In genomic region chr6:36751833-36752186, GRCh38 we compare ENCODE assay signal across 16 cellular contexts. TPM values are rescaled to one million over a fixed set of nuclear protein-coding genes. Genes with fewer than 3 reads are reported as not detected.
DNase-seq lines count a peak whose midpoint lies in the region; FAIRE-seq and TF ChIP-seq lines count a peak whose summit lies in the region.
"Had no signal": no experiment of that assay in that cellular context is flagged by ENCODE, and none has a peak within 500 bp of the region (broad histone marks: within the 10 kb centered on the region; RNA-seq: fewer than 3 reads in every experiment).

No MANE protein-coding gene starts in this region.

- H3K4me1 ChIP-seq in PC-9 (replicated peaks; ENCODE audit: insufficient read depth) (peaks cover 60% of the 10 kb centered on the region), small intestine (ENCODE audit: control insufficient read depth in 2 of 2, insufficient read depth in 1 of 2, low read depth in 1 of 2, low read length in 1 of 2) (peaks cover 14 to 16% of the 10 kb centered on the region in 2 donors)
- H3K4me1 ChIP-seq: prostate gland had no signal

- H3K27ac Mint-ChIP-seq in activated CD4-positive, alpha-beta T cell treated with anti-CD3 and anti-CD28 coated beads, Interleukin-2, amount 10 ng/mL, durations not matched to agents 7 days and 5 days = peak overlapping the region; percentile 64
- H3K27ac Mint-ChIP-seq in dendritic cell treated with granulocyte-macrophage colony-stimulating factor and Interleukin-4, amounts not matched to agents 40 ng/mL and 50 ng/mL, for 4 days = peak overlapping the region; percentile 77
- H3K27ac Mint-ChIP-seq: activated T-cell treated with anti-CD3 and anti-CD28 coated beads, Interleukin-2, amount 50 U/mL, for 72 hours; GM23338 had no signal

- no peaks in the 10 kb centered on the region for H4K20me1 ChIP-seq in PC-9 (ENCODE audit: insufficient read depth)

- 0 to 30% (median 13%) methylated on average over 1 of the region's 1 CpG for WGBS in small intestine, 3 donors

- H3K9me3 ChIP-seq in PC-9 (ENCODE audit: insufficient read depth, low read depth) = no peaks in the 10 kb centered on the region
- H3K9me3 ChIP-seq in small intestine (ENCODE audit: control insufficient read depth, low read depth) = no peaks in the 10 kb centered on the region
- H3K9me3 ChIP-seq: prostate gland had no signal

- CTCF ChIA-PET in activated CD4-positive, alpha-beta T cell treated with anti-CD3 and anti-CD28 coated beads, Interleukin-2, amount 10 ng/mL, durations not matched to agents 7 days and 5 days (lab: Charles Lee) = interaction anchor here (0.8 to 4.9 kb wide), 7 partner anchors 8 to 31 kb away, joined by 3 to 45 read pairs (median 5); no protein-coding TSS in a partner anchor
- CTCF ChIA-PET in PC-9 (lab: Charles Lee) = interaction anchor here (0.6 kb wide), 1 partner anchor 184 kb away, joined by 3 read pairs; no protein-coding TSS in a partner anchor

- no peaks in the 10 kb centered on the region for H3K79me2 ChIP-seq in PC-9 (ENCODE audit: low read depth)

- TF ChIP-seq CTCF in PC-9 (conservative IDR thresholded peaks at IDR 0.05) = no peak

- peak overlapping the region; percentile 60 for H3K27ac ChIP-seq in PC-9
- H3K27ac ChIP-seq in small intestine (ENCODE audit: low read depth in 1 of 2, low read length in 1 of 2) = peak overlapping the region; percentile 63 to 91
- H3K27ac ChIP-seq: prostate gland had no signal

- no peaks in the 10 kb centered on the region for H3K9me2 ChIP-seq in PC-9 (ENCODE audit: insufficient read depth)

- H2AFZ ChIP-seq in PC-9 = no peak overlapping the region
- H2AFZ ChIP-seq: GM23338 had no signal

- peak overlapping the region; percentile 49 for H3K4me2 ChIP-seq in PC-9
- H3K4me2 ChIP-seq: GM23338 had no signal

- H3K27me3 ChIP-seq in PC-9 (ENCODE audit: insufficient read depth, low read depth) = no peaks in the 10 kb centered on the region
- no peaks in the 10 kb centered on the region for H3K27me3 ChIP-seq in small intestine (ENCODE audit: control insufficient read depth in 2 of 2, insufficient read depth in 2 of 2, low read length in 2 of 2)

- POLR2A ChIA-PET in activated CD4-positive, alpha-beta T cell treated with anti-CD3 and anti-CD28 coated beads, Interleukin-2, amount 10 ng/mL, durations not matched to agents 7 days and 5 days (lab: Charles Lee) = no interaction called here
- POLR2A ChIA-PET in PC-9 (lab: Charles Lee; ENCODE audit: unreplicated experiment) = no interaction called here

- no peak overlapping the region for H3K4me3 ChIP-seq in PC-9
- H3K4me3 ChIP-seq in small intestine (ENCODE audit: low read depth in 1 of 2, low read length in 2 of 2) = no peak overlapping the region
- H3K4me3 ChIP-seq: GM23338, prostate gland had no signal

- peaks cover 52% of the 10 kb centered on the region for H3K4me1 Mint-ChIP-seq in activated CD4-positive, alpha-beta T cell treated with anti-CD3 and anti-CD28 coated beads, Interleukin-2, amount 10 ng/mL, durations not matched to agents 7 days and 5 days
- peaks cover 54% of the 10 kb centered on the region for H3K4me1 Mint-ChIP-seq in dendritic cell treated with granulocyte-macrophage colony-stimulating factor and Interleukin-4, amounts not matched to agents 40 ng/mL and 50 ng/mL, for 4 days (ENCODE audit: low read depth)

- H3K36me3 ChIP-seq in PC-9 (ENCODE audit: low read depth) (no peaks in the 10 kb centered on the region), small intestine (ENCODE audit: control insufficient read depth in 2 of 2, insufficient read depth in 2 of 2, low read length in 2 of 2) (no peaks in the 10 kb centered on the region)
- H3K36me3 ChIP-seq: prostate gland had no signal

- no peak for FAIRE-seq in small intestine (lab: Jason Lieb, UNC)

- peaks cover 11% of the 10 kb centered on the region for H3K36me3 Mint-ChIP-seq in activated CD4-positive, alpha-beta T cell treated with anti-CD3 and anti-CD28 coated beads, Interleukin-2, amount 10 ng/mL, durations not matched to agents 7 days and 5 days (ENCODE audit: low read depth)
- H3K36me3 Mint-ChIP-seq in dendritic cell treated with granulocyte-macrophage colony-stimulating factor and Interleukin-4, amounts not matched to agents 40 ng/mL and 50 ng/mL, for 4 days (ENCODE audit: low read depth) = no peaks in the 10 kb centered on the region
- H3K36me3 Mint-ChIP-seq: T-cell had no signal

- peaks cover 34% of the 10 kb centered on the region; the same call in 1 of the 2 replicates for H3F3A ChIP-seq in PC-9 (ENCODE audit: insufficient read depth, low read depth)

- intact Hi-C loops in PC-9 (cut with micrococcal nuclease; ENCODE audit: unreplicated experiment) = no loop called here
- intact Hi-C loops in dendritic cell treated with granulocyte-macrophage colony-stimulating factor and Interleukin-4, amounts not matched to agents 40 ng/mL and 50 ng/mL, for 4 days (cut with micrococcal nuclease) = no loop called here

- H3K4me3 Mint-ChIP-seq in activated CD4-positive, alpha-beta T cell treated with anti-CD3 and anti-CD28 coated beads, Interleukin-2, amount 10 ng/mL, durations not matched to agents 7 days and 5 days = no peak overlapping the region
- no peak overlapping the region for H3K4me3 Mint-ChIP-seq in dendritic cell treated with granulocyte-macrophage colony-stimulating factor and Interleukin-4, amounts not matched to agents 40 ng/mL and 50 ng/mL, for 4 days
- H3K4me3 Mint-ChIP-seq: GM23338, T-cell had no signal

- DNase-seq in activated CD4-positive, alpha-beta T cell treated with anti-CD3 and anti-CD28 coated beads, Interleukin-2, amount 10 ng/mL, durations not matched to agents 7 days and 5 days = no peak
- DNase-seq in activated CD4-positive, alpha-beta T cell treated with anti-CD3 and anti-CD28 coated beads, Interleukin-2, amount 50 U/mL, for 48 hours = no peak
- DNase-seq in PC-9 (no peak), small intestine (no peak), islet precursor cell (no peak), activated gamma-delta T cell (lab: John Stamatoyannopoulos, UW) (no peak), D341Med (ENCODE audit: low spot score) (no peak)
- DNase-seq: activated CD4-positive, CD25-positive, alpha-beta regulatory T cell treated with anti-CD3 and anti-CD28 coated beads, Interleukin-2, amount 50 U/mL, for 72 hours; anterior cingulate cortex; T-cell had no signal

- peaks cover 8% of the 10 kb centered on the region for H3K9me3 Mint-ChIP-seq in activated CD4-positive, alpha-beta T cell treated with anti-CD3 and anti-CD28 coated beads, Interleukin-2, amount 10 ng/mL, durations not matched to agents 7 days and 5 days
- H3K9me3 Mint-ChIP-seq in dendritic cell treated with granulocyte-macrophage colony-stimulating factor and Interleukin-4, amounts not matched to agents 40 ng/mL and 50 ng/mL, for 4 days = peaks cover 22% of the 10 kb centered on the region

- no peaks in the 10 kb centered on the region for H3K27me3 Mint-ChIP-seq in activated CD4-positive, alpha-beta T cell treated with anti-CD3 and anti-CD28 coated beads, Interleukin-2, amount 10 ng/mL, durations not matched to agents 7 days and 5 days
- H3K27me3 Mint-ChIP-seq in dendritic cell treated with granulocyte-macrophage colony-stimulating factor and Interleukin-4, amounts not matched to agents 40 ng/mL and 50 ng/mL, for 4 days = peaks cover 11% of the 10 kb centered on the region
- H3K27me3 Mint-ChIP-seq: T-cell had no signal

- no TSS peak for BruUV-seq in PC-9 (replicated peaks; lab: Mats Ljungman, UMichigan)

RNA-seq across cellular contexts. Expression of gene RAB44, which starts 54.2 kb away (rescaled TPM):
- total RNA-seq in activated CD4-positive, alpha-beta T cell treated with anti-CD3 and anti-CD28 coated beads, Interleukin-2, amount 10 ng/mL, durations not matched to agents 7 days and 5 days = under 1 TPM; 0.08 to 0.15 TPM
- total RNA-seq in PC-9 (2021) = not detected in 2 replicates
- polyA plus RNA-seq in small intestine = under 1 TPM in 2 of 3 donors, not detected in 1; 0.18 to 0.22 TPM
- total RNA-seq: cerebellum, G401, GM23338 had no signal
- polyA plus RNA-seq: GM23338 had no signal
